Comparison of ENCODE assay signal across 24 cellular contexts in the genomic region with DNA sequence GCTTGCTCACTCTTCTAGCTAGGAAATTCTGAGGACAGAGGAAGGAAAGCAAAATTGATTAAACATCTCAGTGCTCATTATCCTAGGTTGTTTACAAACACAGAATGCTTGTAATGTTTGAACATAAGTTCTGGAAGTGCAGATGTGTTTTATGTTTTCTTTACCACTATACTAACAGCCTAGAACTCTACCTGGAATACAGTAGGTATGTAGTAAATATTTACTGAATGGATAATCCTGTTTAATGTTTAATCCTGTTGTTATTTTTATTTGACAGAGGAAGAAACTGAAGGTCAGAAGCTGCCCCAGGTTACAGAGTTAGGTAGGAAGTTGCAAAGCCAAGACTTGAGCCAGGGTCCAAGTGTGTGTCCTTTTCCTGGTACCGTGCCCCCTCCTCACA. TPM values are rescaled to one million over a fixed set of nuclear protein-coding genes. Genes with fewer than 3 reads are reported as not detected.
DNase-seq lines count a peak whose midpoint lies in the region; ATAC-seq, FAIRE-seq and TF ChIP-seq lines count a peak whose summit lies in the region.
"Had no signal": no experiment of that assay in that cellular context is flagged by ENCODE, and none has a peak within 500 bp of the region (broad histone marks: within the 10 kb centered on the region; RNA-seq: fewer than 3 reads in every experiment).

No MANE protein-coding gene starts in this region.

- H3K36me3 ChIP-seq in HepG2 (replicated peaks in 1 of 2; ENCODE audit: control insufficient read depth in 1 of 2, insufficient read depth in 2 of 2, low read length in 2 of 2): peaks cover 20 to 49% of the 10 kb centered on the region in 2 experiments
- peaks cover 42 to 62% of the 10 kb centered on the region in 2 donors for H3K36me3 ChIP-seq in kidney (ENCODE audit: control insufficient read depth in 1 of 2, insufficient read depth in 2 of 2, low read length in 2 of 2)

- peaks cover 22% of the 10 kb centered on the region for H3K4me1 ChIP-seq in HepG2 (ENCODE audit: insufficient read depth, low read length)
- peaks cover 0 to 5% of the 10 kb centered on the region in 2 donors for H3K4me1 ChIP-seq in kidney (ENCODE audit: control insufficient read depth in 1 of 2, insufficient read depth in 1 of 2, low read depth in 1 of 2, low read length in 2 of 2)
- H3K4me1 ChIP-seq: BE2C had no signal

- peak; percentile 45; the same call in 1 of the 3 replicates for ATAC-seq in HepG2
- ATAC-seq in HG03439 (IDR thresholded peaks at IDR 0.05; ENCODE audit: unreplicated experiment): no peak
- ATAC-seq: A549 had no signal

- BruUV-seq in HepG2 (replicated peaks; lab: Mats Ljungman, UMichigan): no TSS peak

- H2AFZ ChIP-seq in HepG2 (ENCODE audit: low read length): no peak overlapping the region

- intact Hi-C loops in dendritic cell treated with granulocyte-macrophage colony-stimulating factor and Interleukin-4, amounts not matched to agents 40 ng/mL and 50 ng/mL, for 4 days (cut with micrococcal nuclease): no loop called here
- intact Hi-C loops in HepG2 (cut with micrococcal nuclease; ENCODE audit: unreplicated experiment): no loop called here
- intact Hi-C loops in kidney (cut with DNase I): no loop called here

- peaks cover 7% of the 10 kb centered on the region for H3K4me1 Mint-ChIP-seq in dendritic cell treated with granulocyte-macrophage colony-stimulating factor and Interleukin-4, amounts not matched to agents 40 ng/mL and 50 ng/mL, for 4 days (ENCODE audit: low read depth)

- H3K9me3 ChIP-seq in HepG2 (ENCODE audit: low read length) (no peaks in the 10 kb centered on the region), kidney (ENCODE audit: control insufficient read depth in 1 of 2, low read length in 2 of 2) (no peaks in the 10 kb centered on the region)
- H3K9me3 ChIP-seq: A549; BE2C; BLaER1 treated with 17β-estradiol and CSF1 and Interleukin-3, amounts not matched to agents 10 nM and 100 nM had no signal

- peak overlapping the region; percentile 49 for H3K27ac ChIP-seq in HepG2 (ENCODE audit: extremely low read length, insufficient read depth, low read length)
- no peak overlapping the region for H3K27ac ChIP-seq in kidney (ENCODE audit: low read depth in 2 of 2, low read length in 2 of 2)
- H3K27ac ChIP-seq: A549; BLaER1 treated with 17β-estradiol and CSF1 and Interleukin-3, amounts not matched to agents 10 nM and 100 nM had no signal

- H3K4me2 ChIP-seq in HepG2 (ENCODE audit: low read depth, low read length): no peak overlapping the region; the same call in 1 of the 2 replicates
- H3K4me2 ChIP-seq: A549; BLaER1 treated with 17β-estradiol and CSF1 and Interleukin-3, amounts not matched to agents 10 nM and 100 nM had no signal

- peak; percentile 22 for DNase-seq in activated effector memory CD4-positive, alpha-beta T cell treated with anti-CD3 and anti-CD28 coated beads, Interleukin-2, amount 50 U/mL, for 16 hours
- DNase-seq in activated effector memory CD4-positive, alpha-beta T cell treated with Interleukin-2 at 50 U/mL for 16 hours: no peak
- DNase-seq in HepG2 (ENCODE audit: low spot score) (no peak), kidney (no peak), inferior parietal cortex (ENCODE audit: extremely low spot score) (no peak)
- DNase-seq: 8988T; ACHN; AML-193; BE2C; Calu3; CD4-positive, alpha-beta memory T cell; COR-L47; DMS53; DMS79 treated with DMSO at 0.1 percent for 48 hours; GF-D8; GOT3; H7; HCEC 1CT had no signal

- no peak for TF ChIP-seq CTCF in HepG2 (CRISPR knock-in tag; IDR thresholded peaks at IDR 0.05)
- no peak for TF ChIP-seq CTCF in kidney (IDR thresholded peaks at IDR 0.05; ENCODE audit: borderline replicate concordance, extremely low read depth, insufficient read depth)

- no peak overlapping the region for H3K4me3 Mint-ChIP-seq in dendritic cell treated with granulocyte-macrophage colony-stimulating factor and Interleukin-4, amounts not matched to agents 40 ng/mL and 50 ng/mL, for 4 days
- H3K4me3 Mint-ChIP-seq: CD4-positive, alpha-beta memory T cell had no signal

- FAIRE-seq in HepG2 (lab: Jason Lieb, UNC) (no peak), kidney (lab: Jason Lieb, UNC) (no peak)
- FAIRE-seq: A549, GM12891, GM18507 had no signal

- peaks cover 74% of the 10 kb centered on the region for H3K36me3 Mint-ChIP-seq in dendritic cell treated with granulocyte-macrophage colony-stimulating factor and Interleukin-4, amounts not matched to agents 40 ng/mL and 50 ng/mL, for 4 days (ENCODE audit: low read depth)

- peak overlapping the region; percentile 5 for H3K27ac Mint-ChIP-seq in dendritic cell treated with granulocyte-macrophage colony-stimulating factor and Interleukin-4, amounts not matched to agents 40 ng/mL and 50 ng/mL, for 4 days
- H3K27ac Mint-ChIP-seq: CD4-positive, alpha-beta memory T cell had no signal

- in situ Hi-C loops in HepG2 (cut with HindIII; ENCODE audit: extremely low pct_ligation_motif_present, low pct_unique_long_range_greater_than_20kb): no loop called here

- no peaks in the 10 kb centered on the region for H3K9me3 Mint-ChIP-seq in dendritic cell treated with granulocyte-macrophage colony-stimulating factor and Interleukin-4, amounts not matched to agents 40 ng/mL and 50 ng/mL, for 4 days
- H3K9me3 Mint-ChIP-seq: CD4-positive, alpha-beta memory T cell had no signal

- TF ChIP-seq EP300 in HepG2 (IDR thresholded peaks at IDR 0.05; ENCODE audit: low read depth in 2 of 2, low read length in 2 of 2): peak in 1 of 2 experiments; percentile 23; a peak in 1 of 4 replicates
- no peak for TF ChIP-seq EP300 in HepG2 (CRISPR knock-in tag; IDR thresholded peaks at IDR 0.05; ENCODE audit: borderline replicate concordance)

- POLR2A ChIA-PET in HepG2 (lab: Yijun Ruan, JAX): interaction anchor here (0.6 to 1.9 kb wide), 4 partner anchors 11 to 157 kb away, joined by 3 to 11 read pairs (median 7); a partner anchor contains a TSS

- no peaks in the 10 kb centered on the region for H3K27me3 ChIP-seq in HepG2 (ENCODE audit: control insufficient read depth in 1 of 2, insufficient read depth in 2 of 2, low read length in 2 of 2)
- H3K27me3 ChIP-seq: BE2C; BLaER1 treated with 17β-estradiol and CSF1 and Interleukin-3, amounts not matched to agents 10 nM and 100 nM had no signal

- 57% methylated on average over 1 of the region's 1 CpG for WGBS in HepG2 (ENCODE audit: low lambda C conversion rate)

- H3K27me3 Mint-ChIP-seq in dendritic cell treated with granulocyte-macrophage colony-stimulating factor and Interleukin-4, amounts not matched to agents 40 ng/mL and 50 ng/mL, for 4 days: no peaks in the 10 kb centered on the region
- H3K27me3 Mint-ChIP-seq: CD4-positive, alpha-beta memory T cell had no signal

- CTCF ChIA-PET in HepG2 (lab: Yijun Ruan, JAX; ENCODE audit: low intra/inter-chr PET ratio, low total read pairs): no interaction called here

- H3K4me3 ChIP-seq in HepG2 (replicated peaks in 1 of 3; ENCODE audit: insufficient read depth in 1 of 3, low read depth in 2 of 3, low read length in 3 of 3) (no peak overlapping the region), kidney (ENCODE audit: low read length in 2 of 2) (no peak overlapping the region)
- H3K4me3 ChIP-seq: A549; BLaER1 treated with 17β-estradiol and CSF1 and Interleukin-3, amounts not matched to agents 10 nM and 100 nM had no signal

- no peak for TF ChIP-seq RAD21 in HepG2 (CRISPR knock-in tag; IDR thresholded peaks at IDR 0.05)

- H4K20me1 ChIP-seq in HepG2 (ENCODE audit: insufficient read depth, low read length): no peaks in the 10 kb centered on the region

- H3K9ac ChIP-seq in HepG2 (ENCODE audit: insufficient read depth, low read depth, low read length): peak overlapping the region; percentile 20; the same call in 1 of the 2 replicates
- H3K9ac ChIP-seq in kidney (ENCODE audit: low read length in 2 of 2): no peak overlapping the region
- H3K9ac ChIP-seq: BLaER1 treated with 17β-estradiol and CSF1 and Interleukin-3, amounts not matched to agents 10 nM and 100 nM had no signal

- no peaks in the 10 kb centered on the region for H3K79me2 ChIP-seq in HepG2 (ENCODE audit: insufficient read depth, low read length)

- no peak for TF ChIP-seq POLR2A in HepG2 (IDR thresholded peaks at IDR 0.05; ENCODE audit: insufficient read depth in 1 of 2, low read depth in 2 of 2, low read length in 2 of 2)

RNA-seq across cellular contexts. Expression of a gene that starts 6.1 kb away (rescaled TPM):
- total RNA-seq in HepG2 (2016; rRNA removed; fragmentation: Illumina TruSeq; extraction: Trizol): 34.6 and 42.8 TPM in 2 replicates
- 4.0 and 6.0 TPM in 2 replicates for total RNA-seq in HepG2 (2016; cell fraction: cytosol; rRNA removed; fragmentation: Illumina TruSeq; extraction: Trizol; ENCODE audit: low read depth)
- 33.1 and 42.1 TPM in 2 replicates for total RNA-seq in HepG2 (2016; cell fraction: insoluble cytoplasmic fraction; rRNA removed; fragmentation: Illumina TruSeq; extraction: Trizol)
- 13.4 and 15.1 TPM in 2 replicates for total RNA-seq in HepG2 (2016; cell fraction: membrane; rRNA removed; fragmentation: Illumina TruSeq; extraction: Trizol)
- 32.1 and 40.4 TPM in 2 replicates for total RNA-seq in HepG2 (2016; cell fraction: nucleus; rRNA removed; fragmentation: Illumina TruSeq; extraction: Trizol)
- polyA plus RNA-seq in HepG2 (2011; rRNA removed): 24.6 and 31.8 TPM in 2 replicates
- 13.3 and 19.3 TPM in 2 replicates for polyA plus RNA-seq in HepG2 (2011; cell fraction: cytosol; rRNA removed)
- 56.0 and 61.6 TPM in 2 replicates for polyA plus RNA-seq in HepG2 (2011; cell fraction: nucleus; rRNA removed)
- polyA plus RNA-seq in HepG2 (2012): 21.0 and 29.9 TPM in 2 replicates
- polyA plus RNA-seq in HepG2 (2016; cell fraction: cytosol; fragmentation: Illumina TruSeq; extraction: Trizol; ENCODE audit: low read depth): 1.9 TPM in 2 replicates
- 30.4 and 35.7 TPM in 2 replicates for polyA plus RNA-seq in HepG2 (2016; cell fraction: insoluble cytoplasmic fraction; fragmentation: Illumina TruSeq; extraction: Trizol; ENCODE audit: low read depth)
- polyA plus RNA-seq in HepG2 (2016; cell fraction: membrane; fragmentation: Illumina TruSeq; extraction: Trizol; ENCODE audit: low read depth): 4.5 and 5.1 TPM in 2 replicates
- polyA plus RNA-seq in HepG2 (2016; cell fraction: nucleus; fragmentation: Illumina TruSeq; extraction: Trizol; ENCODE audit: insufficient read depth, low read depth): 59.3 and 65.9 TPM in 2 replicates
- 65.6 and 122 TPM in 2 replicates for polyA minus RNA-seq in HepG2 (2011; rRNA and poly(A)+ RNA removed; ENCODE audit: low replicate concordance)
- 25.7 and 31.9 TPM in 2 replicates for polyA minus RNA-seq in HepG2 (2011; cell fraction: cytosol; rRNA and poly(A)+ RNA removed)
- polyA minus RNA-seq in HepG2 (2011; cell fraction: nucleus; rRNA and poly(A)+ RNA removed): 38.4 and 55.1 TPM in 2 replicates
- total RNA-seq in kidney: 36.8 TPM
- 16.0 TPM for polyA plus RNA-seq in kidney (ENCODE audit: insufficient read depth, low read depth, low replicate concordance)

RNA-seq across cellular contexts. Expression of a gene that starts 16.7 kb away (rescaled TPM):
- total RNA-seq in HepG2 (2016; rRNA removed; fragmentation: Illumina TruSeq; extraction: Trizol): 12.5 and 16.9 TPM in 2 replicates
- 6.6 and 9.0 TPM in 2 replicates for total RNA-seq in HepG2 (2016; cell fraction: cytosol; rRNA removed; fragmentation: Illumina TruSeq; extraction: Trizol; ENCODE audit: low read depth)
- 11.8 and 16.7 TPM in 2 replicates for total RNA-seq in HepG2 (2016; cell fraction: insoluble cytoplasmic fraction; rRNA removed; fragmentation: Illumina TruSeq; extraction: Trizol)
- total RNA-seq in HepG2 (2016; cell fraction: membrane; rRNA removed; fragmentation: Illumina TruSeq; extraction: Trizol): 16.7 and 19.6 TPM in 2 replicates
- total RNA-seq in HepG2 (2016; cell fraction: nucleus; rRNA removed; fragmentation: Illumina TruSeq; extraction: Trizol): 15.4 and 18.2 TPM in 2 replicates
- 20.4 and 26.4 TPM in 2 replicates for polyA plus RNA-seq in HepG2 (2011; rRNA removed)
- polyA plus RNA-seq in HepG2 (2011; cell fraction: cytosol; rRNA removed): 26.0 and 30.7 TPM in 2 replicates
- 13.0 and 15.2 TPM in 2 replicates for polyA plus RNA-seq in HepG2 (2011; cell fraction: nucleus; rRNA removed)
- 16.7 and 21.0 TPM in 2 replicates for polyA plus RNA-seq in HepG2 (2012)
- polyA plus RNA-seq in HepG2 (2016; cell fraction: cytosol; fragmentation: Illumina TruSeq; extraction: Trizol; ENCODE audit: low read depth): 10.3 and 13.3 TPM in 2 replicates
- 14.5 and 14.6 TPM in 2 replicates for polyA plus RNA-seq in HepG2 (2016; cell fraction: insoluble cytoplasmic fraction; fragmentation: Illumina TruSeq; extraction: Trizol; ENCODE audit: low read depth)
- 18.4 and 18.5 TPM in 2 replicates for polyA plus RNA-seq in HepG2 (2016; cell fraction: membrane; fragmentation: Illumina TruSeq; extraction: Trizol; ENCODE audit: low read depth)
- 22.3 and 23.0 TPM in 2 replicates for polyA plus RNA-seq in HepG2 (2016; cell fraction: nucleus; fragmentation: Illumina TruSeq; extraction: Trizol; ENCODE audit: insufficient read depth, low read depth)
- polyA minus RNA-seq in HepG2 (2011; rRNA and poly(A)+ RNA removed; ENCODE audit: low replicate concordance): 82.2 and 86.5 TPM in 2 replicates
- polyA minus RNA-seq in HepG2 (2011; cell fraction: cytosol; rRNA and poly(A)+ RNA removed): 15.1 and 19.1 TPM in 2 replicates
- polyA minus RNA-seq in HepG2 (2011; cell fraction: nucleus; rRNA and poly(A)+ RNA removed): 20.9 and 32.3 TPM in 2 replicates
- total RNA-seq in kidney: 14.0 TPM
- polyA plus RNA-seq in kidney (ENCODE audit: insufficient read depth, low read depth, low replicate concordance): 5.6 TPM
